Comparison of ENCODE assay signal across 16 cellular contexts in the genomic region with DNA sequence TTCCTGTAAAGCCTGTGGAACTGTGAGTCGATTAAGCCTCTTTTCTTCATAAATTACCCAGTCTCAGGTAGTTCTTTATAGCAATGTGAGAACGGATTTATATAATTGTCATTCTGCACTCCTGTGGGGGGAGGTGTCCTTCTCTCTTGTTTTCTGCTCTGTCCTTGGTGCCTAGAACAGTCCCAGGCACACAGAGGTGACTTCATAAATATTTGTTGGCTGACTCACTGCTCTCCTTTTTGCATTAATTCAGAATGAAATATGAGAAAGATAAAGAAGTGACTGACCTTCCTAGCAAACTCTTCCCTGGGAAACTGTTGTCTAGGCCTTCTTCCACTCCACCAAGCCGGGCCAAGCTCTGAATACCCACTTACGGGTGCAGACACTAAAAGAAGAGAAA.
A peak's percentile ranks its signal among the peaks of the same experiment; 100 is the strongest.
DNase-seq lines count a peak whose midpoint lies in the region; ATAC-seq and TF ChIP-seq lines count a peak whose summit lies in the region.
"Had no signal": no experiment of that assay in that cellular context is flagged by ENCODE, and none has a peak within 500 bp of the region (broad histone marks: within the 10 kb centered on the region; RNA-seq: fewer than 3 reads in every experiment).

No MANE protein-coding gene starts in this region.

- POLR2A ChIA-PET in activated CD4-positive, alpha-beta memory T cell treated with anti-CD3 and anti-CD28 coated beads, Interleukin-2, amount 10 ng/mL, durations not matched to agents 7 days and 5 days (lab: Charles Lee) = no interaction called here

- H3K36me3 ChIP-seq in heart right ventricle = no peaks in the 10 kb centered on the region
- H3K36me3 ChIP-seq: BE2C had no signal

- H3K27me3 ChIP-seq in heart right ventricle = no peaks in the 10 kb centered on the region
- H3K27me3 ChIP-seq: BE2C had no signal

- no peaks in the 10 kb centered on the region for H3K36me3 Mint-ChIP-seq in activated CD4-positive, alpha-beta memory T cell treated with anti-CD3 and anti-CD28 coated beads, Interleukin-2, amount 10 ng/mL, durations not matched to agents 7 days and 5 days (ENCODE audit: low read depth)
- H3K36me3 Mint-ChIP-seq: CD8-positive, alpha-beta T cell; IgD-negative memory B cell had no signal

- intact Hi-C loops in heart right ventricle (cut with DNase I) = no loop called here

- 72 to 81% methylated on average over 4 of the region's 4 CpGs for WGBS in heart right ventricle, 2 donors

- no peak overlapping the region for H3K4me3 ChIP-seq in heart right ventricle
- H3K4me3 ChIP-seq: A549, GM23338 had no signal

- no peak for TF ChIP-seq CTCF in heart right ventricle (IDR thresholded peaks at IDR 0.05)

- H3K27me3 Mint-ChIP-seq in activated CD4-positive, alpha-beta memory T cell treated with anti-CD3 and anti-CD28 coated beads, Interleukin-2, amount 10 ng/mL, durations not matched to agents 7 days and 5 days = no peaks in the 10 kb centered on the region
- H3K27me3 Mint-ChIP-seq: IgD-negative memory B cell had no signal

- H3K4me1 Mint-ChIP-seq in activated CD4-positive, alpha-beta memory T cell treated with anti-CD3 and anti-CD28 coated beads, Interleukin-2, amount 10 ng/mL, durations not matched to agents 7 days and 5 days = no peaks in the 10 kb centered on the region
- H3K4me1 Mint-ChIP-seq: GM23338, IgD-negative memory B cell had no signal

- H3K9me3 Mint-ChIP-seq in activated CD4-positive, alpha-beta memory T cell treated with anti-CD3 and anti-CD28 coated beads, Interleukin-2, amount 10 ng/mL, durations not matched to agents 7 days and 5 days = no peaks in the 10 kb centered on the region

- CTCF ChIA-PET in activated CD4-positive, alpha-beta memory T cell treated with anti-CD3 and anti-CD28 coated beads, Interleukin-2, amount 10 ng/mL, durations not matched to agents 7 days and 5 days (lab: Charles Lee) = no interaction called here

- DNase-seq in M059J (ENCODE audit: low read depth) (peak; percentile 52), RPMI7951 (ENCODE audit: low read depth) (peak; percentile 22), iris pigment epithelial cell (ENCODE audit: low read depth) (peak; percentile 13), heart right ventricle (no peak), DMS 273 treated with DMSO at 0.1 percent for 48 hours (lab: John Stamatoyannopoulos, UW) (no peak)
- no peak for DNase-seq in activated CD4-positive, alpha-beta memory T cell treated with anti-CD3 and anti-CD28 coated beads, Interleukin-2, amount 10 ng/mL, durations not matched to agents 7 days and 5 days
- DNase-seq: BE2C; CD8-positive, alpha-beta T cell; COR-L47; DND-41; GF-D8; H7 had no signal

- no peak overlapping the region for H3K4me3 Mint-ChIP-seq in activated CD4-positive, alpha-beta memory T cell treated with anti-CD3 and anti-CD28 coated beads, Interleukin-2, amount 10 ng/mL, durations not matched to agents 7 days and 5 days
- H3K4me3 Mint-ChIP-seq: CD8-positive, alpha-beta T cell; GM23338; IgD-negative memory B cell had no signal

- H3K27ac ChIP-seq in heart right ventricle = no peak overlapping the region
- H3K27ac ChIP-seq: C4-2B had no signal

- no peak overlapping the region for H3K27ac Mint-ChIP-seq in activated CD4-positive, alpha-beta memory T cell treated with anti-CD3 and anti-CD28 coated beads, Interleukin-2, amount 10 ng/mL, durations not matched to agents 7 days and 5 days
- H3K27ac Mint-ChIP-seq: CD8-positive, alpha-beta T cell; GM23338; IgD-negative memory B cell had no signal

- H3K9me3 ChIP-seq in heart right ventricle = peaks cover 0 to 18% (median 0%) of the 10 kb centered on the region in 11 donors
- H3K9me3 ChIP-seq: BE2C had no signal

- H3K4me1 ChIP-seq in heart right ventricle = no peaks in the 10 kb centered on the region
- H3K4me1 ChIP-seq: BE2C had no signal

- no peak for ATAC-seq in heart right ventricle
- ATAC-seq: A549; CD8-positive, alpha-beta T cell; GM23338 had no signal

Comparison
In these comparisons a context has a peak if more than half of its experiments do, and no peak if none do; other contexts are left out.
1. DNase-seq: peak in M059J (single experiment), RPMI7951 (single experiment) and iris pigment epithelial cell (single experiment); none in activated CD4-positive, alpha-beta memory T cell treated with anti-CD3 and anti-CD28 coated beads, Interleukin-2, amount 10 ng/mL, durations not matched to agents 7 days and 5 days (single experiment), heart right ventricle (0 of 2) and DMS 273 treated with DMSO at 0.1 percent for 48 hours (single experiment).